ENCODE assay signal across 22 cellular contexts in genomic region chr3:6551165-6551564, GRCh38.
"Had no signal": no experiment of that assay in that cellular context is flagged by ENCODE, and none has a peak within 500 bp of the region (broad histone marks: within the 10 kb centered on the region; RNA-seq: fewer than 3 reads in every experiment).

No MANE protein-coding gene starts in this region.

- DNase-seq: activated CD4-positive, alpha-beta T cell treated with anti-CD3 and anti-CD28 coated beads, Interleukin-2, amount 10 ng/mL, durations not matched to agents 24 days and 14 days; activated CD4-positive, alpha-beta T cell treated with anti-CD3 and anti-CD28 coated beads, Interleukin-2, amount 50 U/mL, for 4 hours; activated CD8-positive, alpha-beta T cell treated with anti-CD3 and anti-CD28 coated beads for 36 hours; activated effector memory CD4-positive, alpha-beta T cell treated with anti-CD3 and anti-CD28 coated beads, Interleukin-2, amount 50 U/mL, for 16 hours; activated naive CD4-positive, alpha-beta T cell; activated naive CD4-positive, alpha-beta T cell treated with anti-CD3 and anti-CD28 coated beads, Interleukin-2, amount 50 U/mL, for 16 hours; activated naive CD8-positive, alpha-beta T cell treated with anti-CD3 and anti-CD28 coated beads for 36 hours; activated T-cell treated with anti-CD3 and anti-CD28 coated beads, Interleukin-2, amount 50 U/mL, for 1 hour; activated T-cell treated with anti-CD3 and anti-CD28 coated beads, Interleukin-2, amount 50 U/mL, for 72 hours; amniotic stem cell; aorta; brain microvascular endothelial cell; central memory CD4-positive, alpha-beta T cell; NCI-H1105; NCI-H1417 treated with DMSO at 0.1 percent for 48 hours; NCI-H1694; NCI-H1930; NCI-H2107; NCI-H226; NCI-H446 treated with DMSO at 0.1 percent for 48 hours; NCI-H774; SJCRH30 had no signal
